Comparison of ENCODE assay signal across 15 cellular contexts in the genomic region with DNA sequence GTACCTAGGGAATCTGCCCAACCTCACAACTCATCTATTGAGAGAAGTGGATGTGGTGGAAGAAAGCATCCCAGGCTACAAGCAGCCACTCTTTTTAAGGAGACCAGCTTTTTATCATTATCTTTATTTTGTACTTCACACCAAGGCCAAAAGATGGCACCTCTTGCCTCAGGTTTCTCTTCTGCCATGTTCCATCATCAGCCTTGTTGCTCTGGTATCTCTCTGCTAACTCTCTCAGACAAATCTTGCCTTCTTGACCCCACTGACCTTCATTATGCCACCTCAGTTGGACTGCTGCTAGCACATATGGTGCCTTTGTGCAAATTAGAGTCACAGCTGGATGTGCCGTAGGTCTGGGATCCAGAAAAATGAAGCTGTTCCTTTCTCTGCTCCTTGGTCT. TPM values are rescaled to one million over a fixed set of nuclear protein-coding genes. Genes with fewer than 3 reads are reported as not detected.
DNase-seq lines count a peak whose midpoint lies in the region; ATAC-seq, FAIRE-seq and TF ChIP-seq lines count a peak whose summit lies in the region.
"Had no signal": no experiment of that assay in that cellular context is flagged by ENCODE, and none has a peak within 500 bp of the region (broad histone marks: within the 10 kb centered on the region; RNA-seq: fewer than 3 reads in every experiment).

No MANE protein-coding gene starts in this region.

- no peak overlapping the region for H3K4me3 ChIP-seq in AG09309 (ENCODE audit: control insufficient read depth, low read depth, low read length)
- no peak overlapping the region for H3K4me3 ChIP-seq in transverse colon
- H3K4me3 ChIP-seq: BLaER1, heart right ventricle, sigmoid colon, SJSA1 had no signal

- WGBS in H9 (ENCODE audit: extremely low coverage, insufficient read length, low lambda C conversion rate): no CpG with 5 or more reads among the region's 1 CpG
- WGBS in transverse colon (ENCODE audit: low coverage in 1 of 2), 2 donors: 100% methylated on average over 1 of the region's 1 CpG; no CpG with 5 or more reads in 1 of the 2 donors

- H3K27ac ChIP-seq in H9 (ENCODE audit: insufficient read length, low read depth, low read length) (no peak overlapping the region), transverse colon (no peak overlapping the region)
- H3K27ac ChIP-seq: BLaER1, heart right ventricle, sigmoid colon, SJSA1 had no signal

- H4K91ac ChIP-seq in H9 (ENCODE audit: insufficient read length, low read depth, low read length): no peak overlapping the region

- no peak overlapping the region for H2AK5ac ChIP-seq in H9 (ENCODE audit: insufficient read length, low read length)

- H4K8ac ChIP-seq in H9 (replicated peaks; ENCODE audit: insufficient read length, low read depth, low read length): no peak overlapping the region

- in situ Hi-C loops in transverse colon (cut with MboI; ENCODE audit: low pct_ligation_motif_present in 1 of 4, low pct_unique_long_range_greater_than_20kb in 1 of 4, low sequenced_read_pairs in 3 of 4): loop anchor here in 2 of 4 donors (10.0 kb wide), 2 partner anchors 140 to 150 kb away; no protein-coding TSS in a partner anchor

- no peak overlapping the region for H3K14ac ChIP-seq in H9 (ENCODE audit: insufficient read depth, low read length)

- no peaks in the 10 kb centered on the region for H3K9me3 Mint-ChIP-seq in H9
- no peaks in the 10 kb centered on the region for H3K9me3 Mint-ChIP-seq in stimulated activated naive CD8-positive, alpha-beta T cell treated with anti-CD3 and anti-CD28 coated beads, Interleukin-15, amount 100 ng/mL, for 72 hours
- H3K9me3 Mint-ChIP-seq: activated naive CD4-positive, alpha-beta T cell treated with anti-CD3 and anti-CD28 coated beads, Interleukin-2, amount 50 U/mL, for 24 hours had no signal

- no peak overlapping the region for H3K56ac ChIP-seq in H9 (ENCODE audit: insufficient read length, low read depth, low read length)

- H3K27me3 ChIP-seq in H9 (ENCODE audit: insufficient read depth, low read length): no peaks in the 10 kb centered on the region
- peaks cover 5% of the 10 kb centered on the region for H3K27me3 ChIP-seq in transverse colon
- H3K27me3 ChIP-seq: BLaER1, sigmoid colon, SJSA1 had no signal

- H3K27ac Mint-ChIP-seq in H9: no peak overlapping the region
- no peak overlapping the region for H3K27ac Mint-ChIP-seq in stimulated activated naive CD8-positive, alpha-beta T cell treated with anti-CD3 and anti-CD28 coated beads, Interleukin-15, amount 100 ng/mL, for 72 hours
- H3K27ac Mint-ChIP-seq: activated naive CD4-positive, alpha-beta T cell treated with anti-CD3 and anti-CD28 coated beads, Interleukin-2, amount 50 U/mL, for 24 hours had no signal

- no peak for TF ChIP-seq POLR2A in transverse colon (IDR thresholded peaks at IDR 0.05)

- no peak overlapping the region for H2BK5ac ChIP-seq in H9 (ENCODE audit: insufficient read length, low read length)

- H3K4me3 Mint-ChIP-seq in H9: no peak overlapping the region
- no peak overlapping the region for H3K4me3 Mint-ChIP-seq in stimulated activated naive CD8-positive, alpha-beta T cell treated with anti-CD3 and anti-CD28 coated beads, Interleukin-15, amount 100 ng/mL, for 72 hours
- H3K4me3 Mint-ChIP-seq: activated naive CD4-positive, alpha-beta T cell treated with anti-CD3 and anti-CD28 coated beads, Interleukin-2, amount 50 U/mL, for 24 hours had no signal

- H3K4me1 Mint-ChIP-seq in H9: no peaks in the 10 kb centered on the region
- no peaks in the 10 kb centered on the region for H3K4me1 Mint-ChIP-seq in stimulated activated naive CD8-positive, alpha-beta T cell treated with anti-CD3 and anti-CD28 coated beads, Interleukin-15, amount 100 ng/mL, for 72 hours
- H3K4me1 Mint-ChIP-seq: activated naive CD4-positive, alpha-beta T cell treated with anti-CD3 and anti-CD28 coated beads, Interleukin-2, amount 50 U/mL, for 24 hours had no signal

- no peaks in the 10 kb centered on the region for H3K36me3 Mint-ChIP-seq in H9 (ENCODE audit: insufficient read depth in 1 of 3, low read depth in 3 of 3)
- H3K36me3 Mint-ChIP-seq: activated naive CD4-positive, alpha-beta T cell treated with anti-CD3 and anti-CD28 coated beads, Interleukin-2, amount 50 U/mL, for 24 hours had no signal

- H3K9ac ChIP-seq in H9 (ENCODE audit: extremely low read depth, insufficient read length, low read length): no peak overlapping the region
- H3K9ac ChIP-seq: BLaER1 had no signal

- H3K4me2 ChIP-seq in H9 (ENCODE audit: insufficient read depth, insufficient read length, low read length): no peak overlapping the region
- H3K4me2 ChIP-seq: BLaER1 had no signal

- no peaks in the 10 kb centered on the region for H3K36me3 ChIP-seq in transverse colon
- H3K36me3 ChIP-seq: BLaER1, heart right ventricle, sigmoid colon, SJSA1 had no signal

- intact Hi-C loops in transverse colon (cut with DNase I; ENCODE audit: low total_unique reads): no loop called here

- ATAC-seq in stimulated activated naive CD8-positive, alpha-beta T cell treated with anti-CD3 and anti-CD28 coated beads, Interleukin-15, amount 100 ng/mL, for 72 hours: no peak
- ATAC-seq: heart right ventricle had no signal

- no peak for TF ChIP-seq EP300 in transverse colon (IDR thresholded peaks at IDR 0.05; ENCODE audit: low read depth)

- H3K23ac ChIP-seq in H9 (ENCODE audit: insufficient read length, low read depth, low read length): no peak overlapping the region

- H3K23me2 ChIP-seq in H9 (ENCODE audit: insufficient read length, low read depth, low read length, poor library complexity, severe bottlenecking): no peaks in the 10 kb centered on the region

- H3K4ac ChIP-seq in H9 (ENCODE audit: low read depth, low read length): no peak overlapping the region

- H2BK20ac ChIP-seq in H9 (ENCODE audit: low read depth, low read length, poor library complexity, severe bottlenecking): no peak overlapping the region

- DNase-seq in AG09309 (ENCODE audit: low read depth) (no peak), H9 (no peak), NCI-H524 (lab: John Stamatoyannopoulos, UW) (peak; percentile 27 to 69), dermis microvascular lymphatic vessel endothelial cell (ENCODE audit: low read depth in 2 of 2) (peak; percentile 18 to 19), GM19239 (ENCODE audit: insufficient read length, low spot score) (no peak), GM03348 (ENCODE audit: low spot score) (no peak), transverse colon (no peak)
- DNase-seq in stimulated activated naive CD8-positive, alpha-beta T cell treated with anti-CD3 and anti-CD28 coated beads, Interleukin-15, amount 100 ng/mL, for 72 hours: no peak
- DNase-seq: activated CD4-positive, alpha-beta T cell treated with anti-CD3 and anti-CD28 coated beads for 48 hours; dermis blood vessel endothelial cell; heart right ventricle; sigmoid colon had no signal

- no peaks in the 10 kb centered on the region for H3K4me1 ChIP-seq in H9 (ENCODE audit: insufficient read depth, low read length)
- no peaks in the 10 kb centered on the region for H3K4me1 ChIP-seq in transverse colon
- H3K4me1 ChIP-seq: BLaER1, heart right ventricle, sigmoid colon, SJSA1 had no signal

- no peak overlapping the region for H3T11ph ChIP-seq in H9 (ENCODE audit: low read length)

- no peak overlapping the region for H3K18ac ChIP-seq in H9 (ENCODE audit: insufficient read length, low read depth, low read length)

- H2AFZ ChIP-seq in H9 (ENCODE audit: low read length): no peak overlapping the region

- H4K20me1 ChIP-seq in H9 (ENCODE audit: control insufficient read depth, insufficient read depth, insufficient read length): no peaks in the 10 kb centered on the region
- H4K20me1 ChIP-seq: BLaER1 had no signal

- no peak for FAIRE-seq in GM19239 (lab: Jason Lieb, UNC)

- H4K5ac ChIP-seq in H9 (ENCODE audit: insufficient read length, low read depth, low read length): no peak overlapping the region

- H3K9me3 ChIP-seq in H9 (ENCODE audit: control insufficient read depth, low read depth, low read length) (no peaks in the 10 kb centered on the region), transverse colon (no peaks in the 10 kb centered on the region)
- H3K9me3 ChIP-seq: BLaER1, heart right ventricle, sigmoid colon, SJSA1 had no signal

- peaks cover 6% of the 10 kb centered on the region for H3K27me3 Mint-ChIP-seq in H9 (ENCODE audit: low read depth)
- H3K27me3 Mint-ChIP-seq in stimulated activated naive CD8-positive, alpha-beta T cell treated with anti-CD3 and anti-CD28 coated beads, Interleukin-15, amount 100 ng/mL, for 72 hours: peaks cover 15% of the 10 kb centered on the region
- H3K27me3 Mint-ChIP-seq: activated naive CD4-positive, alpha-beta T cell treated with anti-CD3 and anti-CD28 coated beads, Interleukin-2, amount 50 U/mL, for 24 hours had no signal

- no peak overlapping the region for H2BK15ac ChIP-seq in H9 (ENCODE audit: low read depth, low read length)

- no peaks in the 10 kb centered on the region for H3K79me2 ChIP-seq in H9 (ENCODE audit: insufficient read depth, low read length)

- TF ChIP-seq CTCF in AG09309 (IDR thresholded peaks at IDR 0.05; ENCODE audit: control insufficient read depth, insufficient read depth, low read depth, low read length, missing control alignments): peak; percentile 14
- TF ChIP-seq CTCF in H9 (conservative IDR thresholded peaks at IDR 0.05): peak; percentile 42
- no peak for TF ChIP-seq CTCF in transverse colon (IDR thresholded peaks at IDR 0.05)

- H2BK12ac ChIP-seq in H9 (ENCODE audit: insufficient read length, low read depth, low read length): no peak overlapping the region

- no peaks in the 10 kb centered on the region for H3K79me1 ChIP-seq in H9 (ENCODE audit: insufficient read depth, low read depth, low read length, poor library complexity, severe bottlenecking)

- H2BK120ac ChIP-seq in H9 (ENCODE audit: low read depth, low read length, poor library complexity, severe bottlenecking): no peak overlapping the region

RNA-seq across cellular contexts. Expression of a gene that starts 47.2 kb away (rescaled TPM):
- total RNA-seq in H9 (2021) (3.2 TPM in 2 replicates), dermis microvascular lymphatic vessel endothelial cell (11.4 and 14.0 TPM in 2 replicates), transverse colon (10 to 100 TPM in 1 of 4 donors, 1 to 10 TPM in 3; 1.8 to 37.0 (median 7.4) TPM)

Comparison
In these comparisons a context has a peak if more than half of its experiments do, and no peak if none do; other contexts are left out.
1. DNase-seq: peak in NCI-H524 (2 of 2) and dermis microvascular lymphatic vessel endothelial cell (2 of 2); none in AG09309 (single experiment), H9 (single experiment), GM19239 (single experiment), GM03348 (single experiment), transverse colon (single experiment) and stimulated activated naive CD8-positive, alpha-beta T cell treated with anti-CD3 and anti-CD28 coated beads, Interleukin-15, amount 100 ng/mL, for 72 hours (0 of 2).
2. CTCF ChIP-seq: peak in AG09309 (single experiment) and H9 (single experiment); none in transverse colon (0 of 5).